2 cellular contexts compared by ENCODE assay signal in genomic region chr1:62423580-62424242, GRCh38.
A peak's percentile ranks its signal among the peaks of the same experiment; 100 is the strongest.
TF ChIP-seq lines count a peak whose summit lies in the region.

No MANE protein-coding gene starts in this region.

TF ChIP-seq in HepG2, 621 proteins besides CTCF, POLR2A, EP300 and RAD21 (continues in another document):
- TF ChIP-seq RARA (CRISPR knock-in tag; IDR thresholded peaks at IDR 0.05) (peak; percentile 68), NFATC3 (CRISPR knock-in tag; IDR thresholded peaks at IDR 0.05) (peak; percentile 91; the same call in 1 of the 2 replicates), NR2F1 (CRISPR knock-in tag; IDR thresholded peaks at IDR 0.05) (peak in 1 of 2 experiments; percentile 43; a peak in 1 of 4 replicates), ZFAT (CRISPR knock-in tag; conservative IDR thresholded peaks at IDR 0.05) (no peak), TFE3 (CRISPR knock-in tag; IDR thresholded peaks at IDR 0.05) (peak; percentile 90), FOXA1 (IDR thresholded peaks at IDR 0.05) (no peak), FOXA1 (CRISPR knock-in tag; IDR thresholded peaks at IDR 0.05) (no peak), YEATS4 (CRISPR knock-in tag; IDR thresholded peaks at IDR 0.05; ENCODE audit: borderline replicate concordance) (peak; percentile 98), ZSCAN5A (CRISPR knock-in tag; IDR thresholded peaks at IDR 0.05; ENCODE audit: borderline replicate concordance) (peak; percentile 91), ATF7-NPFF (CRISPR knock-in tag; IDR thresholded peaks at IDR 0.05; ENCODE audit: low read depth) (no peak; the same call in 1 of the 2 replicates), SRSF4 (IDR thresholded peaks at IDR 0.05; ENCODE audit: low read depth, low read length, poor library complexity, severe bottlenecking) (no peak), ZNF570 (CRISPR knock-in tag; IDR thresholded peaks at IDR 0.05; ENCODE audit: borderline replicate concordance) (no peak), ZNF550 (CRISPR knock-in tag; IDR thresholded peaks at IDR 0.05; ENCODE audit: borderline replicate concordance) (no peak), ZNF160 (CRISPR knock-in tag; IDR thresholded peaks at IDR 0.05) (no peak), ZNF235 (CRISPR knock-in tag; IDR thresholded peaks at IDR 0.05; ENCODE audit: borderline replicate concordance) (no peak), ZNF691 (CRISPR knock-in tag; IDR thresholded peaks at IDR 0.05; ENCODE audit: borderline replicate concordance, low read depth) (peak; percentile 64; the same call in 1 of the 2 replicates), SMAD1 (CRISPR knock-in tag; IDR thresholded peaks at IDR 0.05; ENCODE audit: borderline replicate concordance, low read depth) (no peak), ZNF331 (CRISPR knock-in tag; IDR thresholded peaks at IDR 0.05) (peak; percentile 91), ZNF607 (CRISPR knock-in tag; IDR thresholded peaks at IDR 0.05; ENCODE audit: borderline replicate concordance) (peak; percentile 68; the same call in 1 of the 2 replicates), SP2 (CRISPR knock-in tag; IDR thresholded peaks at IDR 0.05) (no peak), FOSL2 (CRISPR knock-in tag; IDR thresholded peaks at IDR 0.05) (peak; percentile 81), ZBTB26 (CRISPR knock-in tag; IDR thresholded peaks at IDR 0.05; ENCODE audit: borderline replicate concordance) (0 out of 2 replicates have a peak, but pooled peaks have one; percentile 67), SPEN (CRISPR knock-in tag; IDR thresholded peaks at IDR 0.05; ENCODE audit: low read depth) (peak; percentile 74), HNF4A (CRISPR knock-in tag; IDR thresholded peaks at IDR 0.05) (peak; percentile 97), ZNF12 (CRISPR knock-in tag; IDR thresholded peaks at IDR 0.05) (peak; percentile 86), ZNF850 (CRISPR knock-in tag; conservative IDR thresholded peaks at IDR 0.05) (no peak), ZMYM2 (CRISPR knock-in tag; IDR thresholded peaks at IDR 0.05) (peak; percentile 73), RNF219 (CRISPR knock-in tag; IDR thresholded peaks at IDR 0.05) (no peak)

TF ChIP-seq in K562, 482 proteins besides CTCF, POLR2A, EP300 and RAD21:
- TF ChIP-seq HIVEP1 (CRISPR knock-in tag; IDR thresholded peaks at IDR 0.05) (no peak), MYC (IDR thresholded peaks at IDR 0.05; ENCODE audit: low read depth, low read length) (peak; percentile 78), MYC (CRISPR knock-in tag; IDR thresholded peaks at IDR 0.05; ENCODE audit: borderline replicate concordance, low read depth) (no peak), ZNF75A (CRISPR knock-in tag; IDR thresholded peaks at IDR 0.05) (no peak), CEBPG (CRISPR knock-in tag; IDR thresholded peaks at IDR 0.05) (peak; percentile 85), CEBPG (tag; conservative IDR thresholded peaks at IDR 0.05 in 1 of 2, IDR thresholded peaks at IDR 0.05 in 1 of 2) (peak; percentile 77 to 87), ZC3H8 (IDR thresholded peaks at IDR 0.05) (no peak), MGA (IDR thresholded peaks at IDR 0.05) (peak; percentile 47; the same call in 1 of the 2 replicates), L3MBTL2 (IDR thresholded peaks at IDR 0.05) (peak; percentile 58; the same call in 1 of the 2 replicates), TRIM24 (IDR thresholded peaks at IDR 0.05) (peak; percentile 40 to 60; a peak in 2 of 4 replicates), ATF3 (IDR thresholded peaks at IDR 0.05) (peak; percentile 77), ATF3 (CRISPR knock-in tag; conservative IDR thresholded peaks at IDR 0.05) (no peak), CBFA2T2 (conservative IDR thresholded peaks at IDR 0.05) (no peak), ATF7 (IDR thresholded peaks at IDR 0.05) (peak; percentile 12; the same call in 1 of the 2 replicates), HOMEZ (CRISPR knock-in tag; IDR thresholded peaks at IDR 0.05) (no peak), NRF1 (conservative IDR thresholded peaks at IDR 0.05 in 1 of 2, IDR thresholded peaks at IDR 0.05 in 1 of 2) (no peak), CEBPB (tag; IDR thresholded peaks at IDR 0.05) (peak; percentile 81)
